8 cellular contexts compared by ENCODE assay signal in genomic region chr1:50976890-50977574, GRCh38. TPM values are rescaled to one million over a fixed set of nuclear protein-coding genes. Genes with fewer than 3 reads are reported as not detected.
A peak's percentile ranks its signal among the peaks of the same experiment; 100 is the strongest.
DNase-seq lines count a peak whose midpoint lies in the region; ATAC-seq, FAIRE-seq and TF ChIP-seq lines count a peak whose summit lies in the region.

No MANE protein-coding gene starts in this region.

- H3K4me3 ChIP-seq in WI38 (ENCODE audit: low read depth, low read length) (peak overlapping the region; percentile 80), epithelial cell of esophagus (ENCODE audit: low read length) (peak overlapping the region; percentile 55), muscle layer of colon (ENCODE audit: low read depth in 1 of 2, low read length in 2 of 2) (peak overlapping the region; percentile 64 to 94)

- in situ Hi-C loops in ACHN (cut with HindIII; ENCODE audit: low pct_ligation_motif_present, low pct_unique_long_range_greater_than_20kb, low sequenced_read_pairs) = no loop called here

- peak; percentile 84 for FAIRE-seq in GM12891 (lab: Jason Lieb, UNC)

- TF ChIP-seq POLR2A in GM12891 (IDR thresholded peaks at IDR 0.05; ENCODE audit: low read depth, low read length) = peak; percentile 40; the same call in 1 of the 2 replicates

- peak overlapping the region; percentile 83 for H3K27ac ChIP-seq in muscle layer of colon (ENCODE audit: low read depth, low read length)

- TF ChIP-seq CTCF in WI38 (IDR thresholded peaks at IDR 0.05; ENCODE audit: low read depth, low read length) (no peak), epithelial cell of esophagus (IDR thresholded peaks at IDR 0.05; ENCODE audit: insufficient read depth, low read depth, low read length, missing control alignments) (no peak)

- H3K9ac ChIP-seq in muscle layer of colon (ENCODE audit: low read length) = peak overlapping the region; percentile 21

- H3K4me1 ChIP-seq in muscle layer of colon (ENCODE audit: insufficient read depth, low read length) = no peaks in the 10 kb centered on the region

- peaks cover 3% of the 10 kb centered on the region for H3K36me3 ChIP-seq in muscle layer of colon (ENCODE audit: insufficient read depth, low read length)

- no peaks in the 10 kb centered on the region for H3K27me3 ChIP-seq in muscle layer of colon (ENCODE audit: control insufficient read depth in 1 of 2, insufficient read depth in 2 of 2, low read length in 2 of 2)

- ATAC-seq in HG02623 (IDR thresholded peaks at IDR 0.05; ENCODE audit: unreplicated experiment) = peak; percentile 59

- DNase-seq in ACHN = peak; percentile 60
- peak; percentile 24 for DNase-seq in GM12891 (ENCODE audit: insufficient read length, low spot score)
- DNase-seq in NCI-H146 (lab: John Stamatoyannopoulos, UW) = peak; percentile 85
- DNase-seq in epithelial cell of esophagus (ENCODE audit: low read depth) = no peak
- DNase-seq in OCI-M2 (lab: John Stamatoyannopoulos, UW; ENCODE audit: unreplicated experiment) = no peak

- H3K9me3 ChIP-seq in muscle layer of colon (ENCODE audit: low read length) = no peaks in the 10 kb centered on the region

TF ChIP-seq in GM12891, 5 proteins besides CTCF, POLR2A, EP300 and RAD21:
- TF ChIP-seq PAX5 (IDR thresholded peaks at IDR 0.05; ENCODE audit: insufficient read depth, low read length, severe bottlenecking) (no peak), SPI1 (IDR thresholded peaks at IDR 0.05; ENCODE audit: low read depth, low read length) (peak; percentile 70; the same call in 1 of the 2 replicates), POU2F2 (IDR thresholded peaks at IDR 0.05; ENCODE audit: low read depth, low read length) (0 out of 2 replicates have a peak, but pooled peaks have one; percentile 46), POLR2AphosphoS5 (IDR thresholded peaks at IDR 0.05; ENCODE audit: low read depth, low read length) (peak; percentile 21; the same call in 1 of the 2 replicates), TAF1 (IDR thresholded peaks at IDR 0.05; ENCODE audit: low read depth, low read length) (no peak)
TF ChIP-seq in GM12891: peak in this region for 3.

RNA-seq across cellular contexts. Expression of gene CDKN2C, which starts 7.0 kb away (rescaled TPM):
- polyA plus RNA-seq in GM12891 (2012; ENCODE audit: low read depth, missing spikeins) = 27.9 TPM

RNA-seq across cellular contexts. Expression of gene FAF1, which starts 17.0 kb away (rescaled TPM):
- polyA plus RNA-seq in GM12891 (2012; ENCODE audit: low read depth, missing spikeins) = 62.2 TPM

Comparison
In these comparisons a context has a peak if more than half of its experiments do, and no peak if none do; other contexts are left out.
1. DNase-seq: peak in ACHN (single experiment), GM12891 (single experiment) and NCI-H146 (single experiment); none in epithelial cell of esophagus (single experiment) and OCI-M2 (single experiment).
2. Peak in every context shown above with its lines, with median percentiles within 50 percentile points of each other: H3K4me3 ChIP-seq.